9 cellular contexts compared by ENCODE assay signal in the genomic region with DNA sequence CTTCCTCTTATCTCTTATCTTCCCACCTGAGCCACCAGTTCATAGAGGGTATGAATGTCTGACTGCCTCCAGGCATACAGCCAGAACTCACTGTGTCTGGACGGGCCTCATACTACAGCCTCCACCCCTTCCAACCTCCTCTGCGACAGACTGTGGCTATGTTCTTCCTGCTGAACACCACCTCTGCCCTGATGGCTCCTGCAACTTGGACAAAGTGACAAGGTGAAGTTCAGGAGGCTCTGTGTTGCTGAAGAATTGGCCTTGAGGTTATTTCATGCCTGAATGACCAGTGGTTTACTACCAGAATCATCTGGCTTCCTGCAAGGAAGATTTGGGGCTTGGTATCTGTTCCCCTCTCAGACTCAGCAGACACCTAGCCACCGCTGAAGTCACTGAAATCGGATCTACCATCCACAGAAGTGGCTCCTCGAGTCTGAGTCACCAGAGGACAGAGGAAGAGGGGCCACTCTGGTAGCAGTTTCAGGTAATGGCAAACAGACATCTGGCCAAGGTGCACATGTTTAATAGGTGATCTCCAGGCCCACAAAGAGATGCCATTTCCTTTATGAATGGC. TPM values are rescaled to one million over a fixed set of nuclear protein-coding genes. Genes with fewer than 3 reads are reported as not detected.
DNase-seq lines count a peak whose midpoint lies in the region; ATAC-seq and TF ChIP-seq lines count a peak whose summit lies in the region.
"Had no signal": no experiment of that assay in that cellular context is flagged by ENCODE, and none has a peak within 500 bp of the region (broad histone marks: within the 10 kb centered on the region; RNA-seq: fewer than 3 reads in every experiment).

No MANE protein-coding gene starts in this region.

- intact Hi-C loops in CD4-positive, alpha-beta memory T cell (cut with micrococcal nuclease): loop anchor here (2.0 kb wide), 1 partner anchor 14 kb away; no protein-coding TSS in a partner anchor
- intact Hi-C loops in ascending aorta (cut with DNase I): no loop called here

- H3K4me1 ChIP-seq in CD4-positive, alpha-beta memory T cell (ENCODE audit: insufficient read depth, low read length): peaks cover 32% of the 10 kb centered on the region
- H3K4me1 ChIP-seq in ascending aorta: peaks cover 0 to 5% of the 10 kb centered on the region in 2 donors

- POLR2A ChIA-PET in CD4-positive, alpha-beta memory T cell (lab: Charles Lee; ENCODE audit: partially characterized antibody): interaction anchor here (0.6 to 3.6 kb wide), 3 partner anchors 11 to 295 kb away, joined by 4 to 20 read pairs (median 5); no protein-coding TSS in a partner anchor

- no peak for DNase-seq in CD4-positive, alpha-beta memory T cell
- DNase-seq in germinal center (ENCODE audit: low spot score) (peak; percentile 36), COLO829 (ENCODE audit: low spot score) (no peak), ascending aorta (ENCODE audit: low spot score in 2 of 2) (no peak), NCI-H2227 treated with DMSO at 0.1 percent for 48 hours (lab: John Stamatoyannopoulos, UW) (no peak), nephron progenitor cell (no peak)

- CTCF ChIA-PET in CD4-positive, alpha-beta memory T cell (lab: Charles Lee; ENCODE audit: partially characterized antibody): interaction anchor here (0.7 to 2.7 kb wide), 6 partner anchors 13 to 64 kb away, joined by 3 to 11 read pairs (median 7); a partner anchor contains a TSS

- H3K36me3 ChIP-seq in CD4-positive, alpha-beta memory T cell (ENCODE audit: insufficient read depth, low read length): peaks cover 22% of the 10 kb centered on the region
- peaks cover 21 to 23% of the 10 kb centered on the region in 2 donors for H3K36me3 ChIP-seq in ascending aorta

- H3K36me3 Mint-ChIP-seq in CD4-positive, alpha-beta memory T cell: peaks cover 7 to 36% of the 10 kb centered on the region in 2 donors
- H3K36me3 Mint-ChIP-seq in nephron progenitor cell (ENCODE audit: low read depth): no peaks in the 10 kb centered on the region

- H3K27me3 ChIP-seq in CD4-positive, alpha-beta memory T cell (ENCODE audit: insufficient read depth, low read length): no peaks in the 10 kb centered on the region
- no peaks in the 10 kb centered on the region for H3K27me3 ChIP-seq in ascending aorta
- H3K27me3 ChIP-seq: suprapubic skin had no signal

- no peaks in the 10 kb centered on the region for H3K9me3 Mint-ChIP-seq in CD4-positive, alpha-beta memory T cell
- H3K9me3 Mint-ChIP-seq in nephron progenitor cell: no peaks in the 10 kb centered on the region

- H3K27ac Mint-ChIP-seq in CD4-positive, alpha-beta memory T cell: peak overlapping the region; percentile 74 to 94 (median 80)
- H3K27ac Mint-ChIP-seq in nephron progenitor cell: no peak overlapping the region

- peak overlapping the region in 1 of 8 donors; percentile 17 for H3K4me3 Mint-ChIP-seq in CD4-positive, alpha-beta memory T cell
- H3K4me3 Mint-ChIP-seq in nephron progenitor cell: no peak overlapping the region

- H3K27ac ChIP-seq in CD4-positive, alpha-beta memory T cell (ENCODE audit: low read depth, low read length): peak overlapping the region; percentile 11
- no peak overlapping the region for H3K27ac ChIP-seq in ascending aorta
- H3K27ac ChIP-seq: suprapubic skin had no signal

- ATAC-seq in GM19452 (IDR thresholded peaks at IDR 0.05; ENCODE audit: unreplicated experiment): peak; percentile 82
- peak; percentile 49 for ATAC-seq in HG03520 (IDR thresholded peaks at IDR 0.05; ENCODE audit: unreplicated experiment)

- TF ChIP-seq CTCF in ascending aorta (IDR thresholded peaks at IDR 0.05) (no peak), nephron progenitor cell (IDR thresholded peaks at IDR 0.05) (no peak)

- H3K9me3 ChIP-seq in CD4-positive, alpha-beta memory T cell (ENCODE audit: control insufficient read depth in 1 of 2, low read length in 2 of 2): no peaks in the 10 kb centered on the region
- no peaks in the 10 kb centered on the region for H3K9me3 ChIP-seq in ascending aorta
- H3K9me3 ChIP-seq: suprapubic skin had no signal

- H3K4me3 ChIP-seq in CD4-positive, alpha-beta memory T cell (ENCODE audit: low read length in 2 of 2): no peak overlapping the region
- H3K4me3 ChIP-seq in ascending aorta: no peak overlapping the region
- H3K4me3 ChIP-seq: suprapubic skin had no signal

- no peaks in the 10 kb centered on the region for H3K27me3 Mint-ChIP-seq in CD4-positive, alpha-beta memory T cell
- H3K27me3 Mint-ChIP-seq in nephron progenitor cell (ENCODE audit: low read depth, poor library complexity): no peaks in the 10 kb centered on the region

- peaks cover 18 to 47% (median 30%) of the 10 kb centered on the region in 4 donors for H3K4me1 Mint-ChIP-seq in CD4-positive, alpha-beta memory T cell
- peaks cover 25% of the 10 kb centered on the region for H3K4me1 Mint-ChIP-seq in nephron progenitor cell

RNA-seq across cellular contexts. Expression of a gene that starts 14.2 kb away (rescaled TPM):
- 10 to 100 TPM; 84.9 to 88.3 TPM for total RNA-seq in CD4-positive, alpha-beta memory T cell
- polyA plus RNA-seq in CD4-positive, alpha-beta memory T cell: 10 to 100 TPM; 33.6 to 38.5 TPM
- total RNA-seq in ascending aorta: 54.0 TPM

RNA-seq across cellular contexts. Expression of a gene that starts 16.0 kb away (rescaled TPM):
- total RNA-seq in CD4-positive, alpha-beta memory T cell: 100 to 1,000 TPM; 132 to 138 TPM
- polyA plus RNA-seq in CD4-positive, alpha-beta memory T cell: 100 to 1,000 TPM; 152 to 179 TPM
- total RNA-seq in ascending aorta: 90.8 TPM

RNA-seq across cellular contexts. Expression of a gene that starts 30.7 kb away (rescaled TPM):
- total RNA-seq in CD4-positive, alpha-beta memory T cell: not detected
- polyA plus RNA-seq in CD4-positive, alpha-beta memory T cell: not detected
- total RNA-seq in ascending aorta: not detected

RNA-seq across cellular contexts. Expression of a gene that starts 32.7 kb away (rescaled TPM):
- total RNA-seq in CD4-positive, alpha-beta memory T cell: 10 to 100 TPM; 70.4 to 73.1 TPM
- 10 to 100 TPM; 63.0 to 66.2 TPM for polyA plus RNA-seq in CD4-positive, alpha-beta memory T cell
- 118 TPM for total RNA-seq in ascending aorta

RNA-seq across cellular contexts. Expression of a gene that starts 44.5 kb away (rescaled TPM):
- total RNA-seq in CD4-positive, alpha-beta memory T cell: under 1 TPM; 0.23 to 0.39 TPM
- not detected for polyA plus RNA-seq in CD4-positive, alpha-beta memory T cell
- total RNA-seq in ascending aorta: not detected
